13 cellular contexts compared by ENCODE assay signal in genomic region chr2:24643051-24643450, GRCh38.
DNase-seq lines count a peak whose midpoint lies in the region; ATAC-seq, FAIRE-seq and TF ChIP-seq lines count a peak whose summit lies in the region.
"Had no signal": no experiment of that assay in that cellular context is flagged by ENCODE, and none has a peak within 500 bp of the region (broad histone marks: within the 10 kb centered on the region; RNA-seq: fewer than 3 reads in every experiment).

No MANE protein-coding gene starts in this region.

- H3K9me3 Mint-ChIP-seq in astrocyte (ENCODE audit: unreplicated experiment) = no peaks in the 10 kb centered on the region
- H3K9me3 Mint-ChIP-seq: CD8-positive, alpha-beta T cell had no signal

- H3K27ac Mint-ChIP-seq in astrocyte (ENCODE audit: unreplicated experiment) = no peak overlapping the region
- H3K27ac Mint-ChIP-seq: CD14-positive monocyte; CD8-positive, alpha-beta T cell; IgD-negative memory B cell had no signal

- ATAC-seq in activated CD4-positive, CD25-positive, alpha-beta regulatory T cell treated with anti-CD3 and anti-CD28 coated beads, Interleukin-2, amount 50 U/mL, for 24 hours = no peak
- ATAC-seq in HG03520 (IDR thresholded peaks at IDR 0.05; ENCODE audit: unreplicated experiment) = no peak
- no peak for ATAC-seq in GM18502 (IDR thresholded peaks at IDR 0.05; ENCODE audit: poor library complexity, unreplicated experiment)
- ATAC-seq: CD8-positive, alpha-beta T cell had no signal

- H3K4me1 Mint-ChIP-seq in astrocyte (ENCODE audit: low read depth, unreplicated experiment) = no peaks in the 10 kb centered on the region

- DNase-seq in NCI-H146 (lab: John Stamatoyannopoulos, UW) (peak; percentile 1), NCI-H146 treated with DMSO at 0.1 percent for 48 hours (lab: John Stamatoyannopoulos, UW; ENCODE audit: unreplicated experiment) (no peak), astrocyte (ENCODE audit: low read depth) (peak; percentile 16), inferior parietal cortex (ENCODE audit: extremely low spot score) (peak; percentile 34)
- DNase-seq: CD8-positive, alpha-beta T cell; DND-41; GDM1 had no signal

- no peak for TF ChIP-seq CTCF in astrocyte (IDR thresholded peaks at IDR 0.05; ENCODE audit: insufficient read depth, low read depth, low read length)

- no peaks in the 10 kb centered on the region for H3K9me3 ChIP-seq in astrocyte (ENCODE audit: insufficient read depth, low read depth, low read length)

- peak; percentile 41 for FAIRE-seq in astrocyte (lab: Jason Lieb, UNC)

- no peak overlapping the region for H3K27ac ChIP-seq in astrocyte (ENCODE audit: low read depth, low read length)
- H3K27ac ChIP-seq: 22Rv1 had no signal

- no peak overlapping the region for H2AFZ ChIP-seq in astrocyte (ENCODE audit: low read depth, low read length)

- H3K4me1 ChIP-seq in astrocyte (ENCODE audit: insufficient read depth, low read length) = no peaks in the 10 kb centered on the region

- H3K27me3 ChIP-seq in astrocyte (ENCODE audit: insufficient read depth, low read length) = no peaks in the 10 kb centered on the region

- no peaks in the 10 kb centered on the region for H3K36me3 ChIP-seq in astrocyte (ENCODE audit: insufficient read depth, low read length)

- H3K4me2 ChIP-seq in astrocyte (ENCODE audit: low read length) = no peak overlapping the region

- H4K20me1 ChIP-seq in astrocyte (ENCODE audit: insufficient read depth, low read length) = no peaks in the 10 kb centered on the region

- H3K9ac ChIP-seq in astrocyte (ENCODE audit: low read length) = no peak overlapping the region

- H3K79me2 ChIP-seq in astrocyte (ENCODE audit: insufficient read depth, low read length) = no peaks in the 10 kb centered on the region

- H3K4me3 ChIP-seq in astrocyte (ENCODE audit: insufficient read depth, low read depth, low read length) = no peak overlapping the region

- no peaks in the 10 kb centered on the region for H3K27me3 Mint-ChIP-seq in astrocyte (ENCODE audit: low read depth, unreplicated experiment)
- H3K27me3 Mint-ChIP-seq: IgD-negative memory B cell had no signal

- H3K36me3 Mint-ChIP-seq in astrocyte (ENCODE audit: low read depth, unreplicated experiment) = no peaks in the 10 kb centered on the region

- H3K4me3 Mint-ChIP-seq in astrocyte (ENCODE audit: unreplicated experiment) = no peak overlapping the region
- H3K4me3 Mint-ChIP-seq: CD14-positive monocyte; CD8-positive, alpha-beta T cell; IgD-negative memory B cell had no signal
